Comparison of ENCODE assay signal across 8 cellular contexts in genomic region chr22:40436460-40437431, GRCh38.
A peak's percentile ranks its signal among the peaks of the same experiment; 100 is the strongest.
DNase-seq lines count a peak whose midpoint lies in the region; ATAC-seq, FAIRE-seq and TF ChIP-seq lines count a peak whose summit lies in the region.

No MANE protein-coding gene starts in this region.

- H3K4me1 ChIP-seq in adrenal gland (replicated peaks in 1 of 2) (peaks cover 16 to 37% of the 10 kb centered on the region in 2 donors), gastrocnemius medialis (peaks cover 34 to 40% of the 10 kb centered on the region in 2 donors)
- peaks cover 10% of the 10 kb centered on the region for H3K4me1 ChIP-seq in effector memory CD4-positive, alpha-beta T cell (ENCODE audit: control insufficient read depth, insufficient read depth, low read length, poor library complexity, severe bottlenecking)

- H3K4me3 ChIP-seq in adrenal gland (peak overlapping the region in 1 of 4 donors; percentile 45), gastrocnemius medialis (peak overlapping the region; percentile 19 to 38 (median 32))
- no peak overlapping the region for H3K4me3 ChIP-seq in effector memory CD4-positive, alpha-beta T cell (ENCODE audit: insufficient read depth, low read depth, low read length, poor library complexity, severe bottlenecking)

- TF ChIP-seq POLR2A in adrenal gland (IDR thresholded peaks at IDR 0.05): no peak
- TF ChIP-seq POLR2A in gastrocnemius medialis (IDR thresholded peaks at IDR 0.05): no peak

- H3K27ac ChIP-seq in adrenal gland (peak overlapping the region in 3 of 5 donors; percentile 56 to 68 (median 68)), gastrocnemius medialis (peak overlapping the region; percentile 78 to 91 (median 86))
- H3K27ac ChIP-seq in effector memory CD4-positive, alpha-beta T cell (ENCODE audit: insufficient read depth, low read length, poor library complexity, severe bottlenecking): no peak overlapping the region

- 17 to 27% (median 23%) methylated on average over 14 of the region's 14 CpGs for WGBS in adrenal gland, 4 donors

- H3K9me3 ChIP-seq in adrenal gland (replicated peaks in 1 of 3): no peaks in the 10 kb centered on the region
- no peaks in the 10 kb centered on the region for H3K9me3 ChIP-seq in gastrocnemius medialis
- no peaks in the 10 kb centered on the region for H3K9me3 ChIP-seq in effector memory CD4-positive, alpha-beta T cell (ENCODE audit: control insufficient read depth, low read length)

- ATAC-seq in HG03378 (IDR thresholded peaks at IDR 0.05; ENCODE audit: unreplicated experiment) (peak; percentile 56), gastrocnemius medialis (peak; percentile 70 to 79)

- peak; percentile 98 for FAIRE-seq in GM19239 (lab: Jason Lieb, UNC)

- peak; percentile 34 to 87 (median 73) for TF ChIP-seq CTCF in adrenal gland (IDR thresholded peaks at IDR 0.05)
- peak; percentile 73 to 83 (median 77) for TF ChIP-seq CTCF in gastrocnemius medialis (IDR thresholded peaks at IDR 0.05 in 4 of 5, conservative IDR thresholded peaks at IDR 0.05 in 1 of 5)

- DNase-seq in DMS114 treated with DMSO at 0.1 percent for 48 hours (lab: John Stamatoyannopoulos, UW; ENCODE audit: unreplicated experiment): peak; percentile 21
- DNase-seq in GM19239 (ENCODE audit: insufficient read length, low spot score): no peak
- peak; percentile 94 to 98 for DNase-seq in NOMO-1 (lab: John Stamatoyannopoulos, UW; ENCODE audit: unreplicated experiment in 2 of 2)
- DNase-seq in adrenal gland: peak in 6 of 7 donors; percentile 60 to 77 (median 64)
- peak; percentile 27 for DNase-seq in hepatic stellate cell (ENCODE audit: low spot score)
- peak in 1 of 2 donors; percentile 40 for DNase-seq in gastrocnemius medialis
- no peak for DNase-seq in effector memory CD4-positive, alpha-beta T cell

- H3K27me3 ChIP-seq in adrenal gland (no peaks in the 10 kb centered on the region), gastrocnemius medialis (no peaks in the 10 kb centered on the region)
- no peaks in the 10 kb centered on the region for H3K27me3 ChIP-seq in effector memory CD4-positive, alpha-beta T cell (replicated peaks; ENCODE audit: control insufficient read depth, insufficient read depth, low read length, poor library complexity, severe bottlenecking)

- in situ Hi-C loops in gastrocnemius medialis (cut with MboI; ENCODE audit: low sequenced_read_pairs in 4 of 4): loop anchor here in 2 of 4 donors (5.0 to 10.0 kb wide), 2 partner anchors 48 to 211 kb away; no protein-coding TSS in a partner anchor

- intact Hi-C loops in adrenal gland (cut with DNase I): loop anchor here (5.0 to 10.0 kb wide), 3 partner anchors 48 to 208 kb away; no protein-coding TSS in a partner anchor
- intact Hi-C loops in gastrocnemius medialis (cut with DNase I; ENCODE audit: low total_unique reads): loop anchor here (1.0 kb wide), 2 partner anchors 51 to 210 kb away; no protein-coding TSS in a partner anchor

- no peaks in the 10 kb centered on the region for H3K36me3 ChIP-seq in adrenal gland (replicated peaks in 1 of 2)
- H3K36me3 ChIP-seq in gastrocnemius medialis: no peaks in the 10 kb centered on the region
- H3K36me3 ChIP-seq in effector memory CD4-positive, alpha-beta T cell (ENCODE audit: control insufficient read depth, insufficient read depth, low read length): peaks cover 23% of the 10 kb centered on the region

Comparison
In these comparisons a context has a peak if more than half of its experiments do, and no peak if none do; other contexts are left out.
1. DNase-seq: peak in DMS114 treated with DMSO at 0.1 percent for 48 hours (single experiment), NOMO-1 (2 of 2), adrenal gland (6 of 7) and hepatic stellate cell (single experiment); none in GM19239 (single experiment) and effector memory CD4-positive, alpha-beta T cell (0 of 3).